In genomic region chr16:35746963-35747657, GRCh38 we compare ENCODE assay signal across 21 cellular contexts.
DNase-seq lines count a peak whose midpoint lies in the region; ATAC-seq and TF ChIP-seq lines count a peak whose summit lies in the region.
"Had no signal": no experiment of that assay in that cellular context is flagged by ENCODE, and none has a peak within 500 bp of the region (broad histone marks: within the 10 kb centered on the region; RNA-seq: fewer than 3 reads in every experiment).

No MANE protein-coding gene starts in this region.

- no peak for ATAC-seq in upper lobe of right lung
- ATAC-seq: A549, GM23338 had no signal

- no peak for TF ChIP-seq CTCF in right atrium auricular region (IDR thresholded peaks at IDR 0.05)
- TF ChIP-seq CTCF in left ventricle myocardium inferior (IDR thresholded peaks at IDR 0.05; ENCODE audit: borderline replicate concordance), result no peak
- TF ChIP-seq CTCF in coronary artery (IDR thresholded peaks at IDR 0.05), result no peak
- TF ChIP-seq CTCF in uterus (IDR thresholded peaks at IDR 0.05), result no peak
- TF ChIP-seq CTCF in upper lobe of right lung (IDR thresholded peaks at IDR 0.05), result no peak

- peak; percentile 30 for DNase-seq in right atrium auricular region (ENCODE audit: low spot score)
- DNase-seq in left ventricle myocardium inferior, result no peak
- DNase-seq in coronary artery (ENCODE audit: low spot score), result peak; percentile 56
- peak; percentile 4 for DNase-seq in mucosa of gallbladder (ENCODE audit: low spot score)
- no peak for DNase-seq in activated effector memory CD4-positive, alpha-beta T cell treated with anti-CD3 and anti-CD28 coated beads, Interleukin-2, amount 50 U/mL, for 16 hours
- no peak for DNase-seq in uterus
- no peak for DNase-seq in upper lobe of right lung
- DNase-seq: 8988T; ACHN; AML-193; C1 segment of cervical spinal cord; Calu3; CD4-positive, alpha-beta memory T cell; COR-L47; DMS53; DMS79 treated with DMSO at 0.1 percent for 48 hours; GF-D8; HFFc6 had no signal

- H3K27ac ChIP-seq in right atrium auricular region, result no peak overlapping the region
- no peak overlapping the region for H3K27ac ChIP-seq in left ventricle myocardium inferior (replicated peaks)
- no peak overlapping the region for H3K27ac ChIP-seq in coronary artery
- H3K27ac ChIP-seq in uterus, result no peak overlapping the region
- no peak overlapping the region for H3K27ac ChIP-seq in upper lobe of right lung

- H3K4me1 ChIP-seq in right atrium auricular region (no peaks in the 10 kb centered on the region), left ventricle myocardium inferior (no peaks in the 10 kb centered on the region), uterus (no peaks in the 10 kb centered on the region), upper lobe of right lung (no peaks in the 10 kb centered on the region)
- H3K4me1 ChIP-seq: A549, HAP-1 had no signal

- H3K27me3 ChIP-seq in right atrium auricular region (no peaks in the 10 kb centered on the region), left ventricle myocardium inferior (ENCODE audit: low read depth) (peaks cover under 1% of the 10 kb centered on the region), uterus (no peaks in the 10 kb centered on the region), upper lobe of right lung (no peaks in the 10 kb centered on the region)

- no peak for TF ChIP-seq POLR2A in uterus (IDR thresholded peaks at IDR 0.05)

- H3K4me3 ChIP-seq in right atrium auricular region (no peak overlapping the region), left ventricle myocardium inferior (no peak overlapping the region), coronary artery (no peak overlapping the region), uterus (no peak overlapping the region), upper lobe of right lung (no peak overlapping the region)
- H3K4me3 ChIP-seq: A549, GM23338, HAP-1 had no signal

- intact Hi-C loops in left ventricle myocardium inferior (cut with micrococcal nuclease), result no loop called here
- intact Hi-C loops in uterus (cut with DNase I; ENCODE audit: low total_unique reads), result no loop called here
- intact Hi-C loops in upper lobe of right lung (cut with DNase I), result no loop called here

- H3K36me3 ChIP-seq in right atrium auricular region (no peaks in the 10 kb centered on the region), left ventricle myocardium inferior (no peaks in the 10 kb centered on the region), uterus (no peaks in the 10 kb centered on the region), upper lobe of right lung (no peaks in the 10 kb centered on the region)
- H3K36me3 ChIP-seq: HAP-1 had no signal

- H3K9me3 ChIP-seq in right atrium auricular region, result no peaks in the 10 kb centered on the region
- peaks cover 7% of the 10 kb centered on the region for H3K9me3 ChIP-seq in left ventricle myocardium inferior (replicated peaks)
- no peaks in the 10 kb centered on the region for H3K9me3 ChIP-seq in uterus
- no peaks in the 10 kb centered on the region for H3K9me3 ChIP-seq in upper lobe of right lung
- H3K9me3 ChIP-seq: A549, HAP-1 had no signal

Comparison
In these comparisons a context has a peak if more than half of its experiments do, and no peak if none do; other contexts are left out.
1. DNase-seq: peak in right atrium auricular region (single experiment), coronary artery (single experiment) and mucosa of gallbladder (single experiment); none in left ventricle myocardium inferior (single experiment), activated effector memory CD4-positive, alpha-beta T cell treated with anti-CD3 and anti-CD28 coated beads, Interleukin-2, amount 50 U/mL, for 16 hours (single experiment), uterus (0 of 2) and upper lobe of right lung (single experiment).